In genomic region chr2:48845719-48846118, GRCh38 we compare ENCODE assay signal across 30 cellular contexts.
"Had no signal": no experiment of that assay in that cellular context is flagged by ENCODE, and none has a peak within 500 bp of the region (broad histone marks: within the 10 kb centered on the region; RNA-seq: fewer than 3 reads in every experiment).

No MANE protein-coding gene starts in this region.

- H3K9me3 ChIP-seq: gastrocnemius medialis, heart left ventricle had no signal

- DNase-seq: activated B cell treated with CpG ODN at 0.5 μM for 24 hours; activated CD4-positive, alpha-beta T cell treated with anti-CD3 and anti-CD28 coated beads for 48 hours; activated CD4-positive, alpha-beta T cell treated with anti-CD3 and anti-CD28 coated beads, Interleukin-2, amount 50 U/mL, for 1 hour; activated CD4-positive, alpha-beta T cell treated with anti-CD3 and anti-CD28 coated beads, Interleukin-2, amount 50 U/mL, for 48 hours; activated CD8-positive, alpha-beta memory T cell treated with anti-CD3 and anti-CD28 coated beads for 24 hours; activated CD8-positive, alpha-beta T cell treated with anti-CD3 and anti-CD28 coated beads for 36 hours; activated effector memory CD4-positive, alpha-beta T cell treated with Interleukin-2 at 50 U/mL for 16 hours; activated gamma-delta T cell treated with Interleukin-2 at 50 U/mL for 16 hours; activated naive CD4-positive, alpha-beta T cell treated with anti-CD3 and anti-CD28 coated beads, Interleukin-2, amount 50 U/mL, for 16 hours; activated naive CD4-positive, alpha-beta T cell treated with Interleukin-2 at 50 U/mL for 16 hours; activated T-cell treated with anti-CD3 and anti-CD28 coated beads, Interleukin-2, amount 50 U/mL, for 4 hours; amniotic stem cell; anterior cingulate cortex; brain microvascular endothelial cell; caudate nucleus; cortex of kidney; dermis blood vessel endothelial cell; effector CD4-positive, alpha-beta T cell; effector memory CD8-positive, alpha-beta T cell; foreskin keratinocyte; gastrocnemius medialis; glutamatergic neuron; heart left ventricle; T-helper 1 cell; T-helper 17 cell; T1000; WERI-Rb-1 had no signal

- H3K36me3 ChIP-seq: brain microvascular endothelial cell, gastrocnemius medialis, heart left ventricle, WERI-Rb-1 had no signal

- H3K4me3 ChIP-seq: gastrocnemius medialis, heart left ventricle had no signal

- ATAC-seq: activated CD4-positive, CD25-positive, alpha-beta regulatory T cell treated with anti-CD3 and anti-CD28 coated beads, Interleukin-2, amount 50 U/mL, for 24 hours; activated CD8-positive, alpha-beta T cell treated with anti-CD3 and anti-CD28 coated beads for 36 hours; activated T-cell treated with anti-CD3 and anti-CD28 coated beads, Interleukin-2, amount 50 U/mL, for 4 hours; activated T-helper 17 cell treated with anti-CD3 and anti-CD28 coated beads, Interleukin-2, amount 50 U/mL, for 72 hours; effector memory CD8-positive, alpha-beta T cell; foreskin keratinocyte; gastrocnemius medialis; heart left ventricle; T-helper 17 cell had no signal

- H3K27ac ChIP-seq: brain microvascular endothelial cell, epithelial cell of prostate, foreskin keratinocyte, gastrocnemius medialis, heart left ventricle, WERI-Rb-1 had no signal

- H3K4me1 ChIP-seq: gastrocnemius medialis, heart left ventricle had no signal

- H3K27me3 ChIP-seq: brain microvascular endothelial cell, foreskin keratinocyte, gastrocnemius medialis, heart left ventricle had no signal
